Comparison of ENCODE assay signal across 8 cellular contexts in genomic region chr16:85898521-85899442, GRCh38.
A peak's percentile ranks its signal among the peaks of the same experiment; 100 is the strongest.
DNase-seq lines count a peak whose midpoint lies in the region; ATAC-seq lines count a peak whose summit lies in the region.

Gene IRF8 (plus strand): TSS chr16:85899162. CDS start chr16:85903016, 3,854 bp downstream.

- H3K9ac ChIP-seq in mucosa of stomach (ENCODE audit: low read length): peak within 1 kb of the TSS; percentile 63

- no peak within 1 kb of the TSS for H3K27ac ChIP-seq in effector memory CD4-positive, alpha-beta T cell (ENCODE audit: insufficient read depth, low read length, poor library complexity, severe bottlenecking)

- H3K4me1 ChIP-seq in effector memory CD4-positive, alpha-beta T cell (ENCODE audit: control insufficient read depth, insufficient read depth, low read length, poor library complexity, severe bottlenecking): peaks cover 17% of the 10 kb centered on the region
- peaks cover 35% of the 10 kb centered on the region for H3K4me1 ChIP-seq in mucosa of stomach (ENCODE audit: control insufficient read depth, insufficient read depth, low read length)

- no peaks in the 10 kb centered on the region for H3K9me3 ChIP-seq in effector memory CD4-positive, alpha-beta T cell (ENCODE audit: control insufficient read depth, low read length)
- no peaks in the 10 kb centered on the region for H3K9me3 ChIP-seq in mucosa of stomach (ENCODE audit: control insufficient read depth, low read length)

- H3K36me3 ChIP-seq in effector memory CD4-positive, alpha-beta T cell (ENCODE audit: control insufficient read depth, insufficient read depth, low read length): no peaks in the 10 kb centered on the region
- H3K36me3 ChIP-seq in mucosa of stomach (ENCODE audit: control insufficient read depth, insufficient read depth, low read length): no peaks in the 10 kb centered on the region

- H3K4me3 ChIP-seq in effector memory CD4-positive, alpha-beta T cell (ENCODE audit: insufficient read depth, low read depth, low read length, poor library complexity, severe bottlenecking): peak within 1 kb of the TSS; percentile 61
- H3K4me3 ChIP-seq in mucosa of stomach (ENCODE audit: low read length): peak within 1 kb of the TSS; percentile 36

- peaks cover 22% of the 10 kb centered on the region for H3K27me3 ChIP-seq in effector memory CD4-positive, alpha-beta T cell (replicated peaks; ENCODE audit: control insufficient read depth, insufficient read depth, low read length, poor library complexity, severe bottlenecking)
- peaks cover 27% of the 10 kb centered on the region for H3K27me3 ChIP-seq in mucosa of stomach (ENCODE audit: control insufficient read depth, insufficient read depth, low read length)

- peak; percentile 32 for ATAC-seq in HG03565 (IDR thresholded peaks at IDR 0.05; ENCODE audit: unreplicated experiment)

- DNase-seq in NCI-H2029 (lab: John Stamatoyannopoulos, UW) (peak; percentile 22), NCI-H2029 treated with DMSO at 0.1 percent for 48 hours (lab: John Stamatoyannopoulos, UW) (no peak), NCI-H510A (lab: John Stamatoyannopoulos, UW) (no peak)
- DNase-seq in activated CD8-positive, alpha-beta memory T cell treated with anti-CD3 and anti-CD28 coated beads for 1 hour (ENCODE audit: extremely low read depth in 1 of 2, low read depth in 1 of 2): peak; percentile 38 to 50
- DNase-seq in effector memory CD4-positive, alpha-beta T cell: peak; percentile 19 to 35 (median 21)
- DNase-seq in stimulated activated CD8-positive, alpha-beta memory T cell treated with anti-CD3 and anti-CD28 coated beads, Interleukin-7, amount 100 ng/mL, for 1 hour (ENCODE audit: low read depth in 2 of 2): peak; percentile 48 to 52

Comparison
In these comparisons a context has a peak if more than half of its experiments do, and no peak if none do; other contexts are left out.
1. DNase-seq: peak in NCI-H2029 (single experiment), activated CD8-positive, alpha-beta memory T cell treated with anti-CD3 and anti-CD28 coated beads for 1 hour (2 of 2), effector memory CD4-positive, alpha-beta T cell (3 of 3) and stimulated activated CD8-positive, alpha-beta memory T cell treated with anti-CD3 and anti-CD28 coated beads, Interleukin-7, amount 100 ng/mL, for 1 hour (2 of 2); none in NCI-H2029 treated with DMSO at 0.1 percent for 48 hours (single experiment) and NCI-H510A (single experiment).